Comparison of ENCODE assay signal across 9 cellular contexts in genomic region chr22:45503071-45503815, GRCh38. TPM values are rescaled to one million over a fixed set of nuclear protein-coding genes. Genes with fewer than 3 reads are reported as not detected.
DNase-seq lines count a peak whose midpoint lies in the region; ATAC-seq, FAIRE-seq and TF ChIP-seq lines count a peak whose summit lies in the region.
"Had no signal": no experiment of that assay in that cellular context is flagged by ENCODE, and none has a peak within 500 bp of the region (broad histone marks: within the 10 kb centered on the region; RNA-seq: fewer than 3 reads in every experiment).

No MANE protein-coding gene starts in this region.

- no peaks in the 10 kb centered on the region for H4K20me1 ChIP-seq in HepG2 (ENCODE audit: insufficient read depth, low read length)

- BruUV-seq in HepG2 (replicated peaks; lab: Mats Ljungman, UMichigan): TSS peak; percentile 57

- in situ Hi-C loops in brain microvascular endothelial cell (cut with HindIII; ENCODE audit: low pct_ligation_motif_present, low sequenced_read_pairs) (no loop called here), HepG2 (cut with HindIII; ENCODE audit: extremely low pct_ligation_motif_present, low pct_unique_long_range_greater_than_20kb) (no loop called here)

- peaks cover 48% of the 10 kb centered on the region for H3K79me2 ChIP-seq in HepG2 (ENCODE audit: insufficient read depth, low read length)

- H3K9me3 ChIP-seq in HepG2 (ENCODE audit: low read length) (no peaks in the 10 kb centered on the region), thoracic aorta (no peaks in the 10 kb centered on the region)

- peaks cover 65% of the 10 kb centered on the region for H3K4me1 ChIP-seq in HepG2 (ENCODE audit: insufficient read depth, low read length)
- H3K4me1 ChIP-seq in thoracic aorta (ENCODE audit: control insufficient read depth in 1 of 2, low read depth in 2 of 2): peaks cover 9 to 53% of the 10 kb centered on the region in 2 donors

- POLR2A ChIA-PET in HepG2 (lab: Yijun Ruan, JAX): interaction anchor here (0.8 to 2.6 kb wide), 9 partner anchors 9 to 232 kb away, joined by 3 to 12 read pairs (median 3); no protein-coding TSS in a partner anchor

- DNase-seq in HuH-7 (ENCODE audit: low spot score) (peak; percentile 52), brain microvascular endothelial cell (no peak), HepG2 (ENCODE audit: low spot score) (no peak), thoracic aorta (ENCODE audit: low spot score) (no peak), erythroblast (lab: John Stamatoyannopoulos, UW) (no peak)
- DNase-seq: NCI-H1048 had no signal

- no peaks in the 10 kb centered on the region for H3K36me3 ChIP-seq in brain microvascular endothelial cell (replicated peaks)
- peaks cover 0 to 4% of the 10 kb centered on the region in 2 experiments; a peak in 1 of 5 replicates for H3K36me3 ChIP-seq in HepG2 (replicated peaks in 1 of 2; ENCODE audit: control insufficient read depth in 1 of 2, insufficient read depth in 2 of 2, low read length in 2 of 2)
- no peaks in the 10 kb centered on the region for H3K36me3 ChIP-seq in thoracic aorta

- intact Hi-C loops in HepG2 (cut with micrococcal nuclease; ENCODE audit: unreplicated experiment): loop anchor here (1.0 to 10.0 kb wide), 2 partner anchors 52 to 61 kb away; no protein-coding TSS in a partner anchor

- no peak overlapping the region for H2AFZ ChIP-seq in HepG2 (ENCODE audit: low read length)

- ATAC-seq in HepG2 (peak; percentile 23), thoracic aorta (ENCODE audit: insufficient number of reproducible peaks, low FRiP score, low read depth) (no peak), GM21528 (IDR thresholded peaks at IDR 0.05; ENCODE audit: low FRiP score, unreplicated experiment) (no peak), HG02588 (IDR thresholded peaks at IDR 0.05; ENCODE audit: unreplicated experiment) (no peak)

- peak overlapping the region; percentile 95 for H3K4me2 ChIP-seq in HepG2 (ENCODE audit: low read depth, low read length)

- TF ChIP-seq POLR2A in HepG2 (IDR thresholded peaks at IDR 0.05; ENCODE audit: insufficient read depth in 1 of 2, low read depth in 2 of 2, low read length in 2 of 2) (no peak), erythroblast (IDR thresholded peaks at IDR 0.05; ENCODE audit: low read length) (no peak)

- no peak for TF ChIP-seq RAD21 in HepG2 (CRISPR knock-in tag; IDR thresholded peaks at IDR 0.05)

- H3K4me3 ChIP-seq in brain microvascular endothelial cell (ENCODE audit: low read depth, low read length): peak overlapping the region; percentile 58
- H3K4me3 ChIP-seq in HepG2 (replicated peaks in 1 of 3; ENCODE audit: insufficient read depth in 1 of 3, low read depth in 2 of 3, low read length in 3 of 3): peak overlapping the region; percentile 82 to 88 (median 82)
- H3K4me3 ChIP-seq in thoracic aorta: peak overlapping the region; percentile 71

- 2% methylated on average over 9 of the region's 51 CpGs for WGBS in HepG2 (ENCODE audit: low lambda C conversion rate)

- CTCF ChIA-PET in HepG2 (lab: Yijun Ruan, JAX; ENCODE audit: low intra/inter-chr PET ratio, low total read pairs): no interaction called here

- H3K27ac ChIP-seq in brain microvascular endothelial cell (peak overlapping the region; percentile 23), HepG2 (ENCODE audit: extremely low read length, insufficient read depth, low read length) (peak overlapping the region; percentile 73), thoracic aorta (peak overlapping the region; percentile 34 to 67)

- no peak for TF ChIP-seq EP300 in HepG2 (IDR thresholded peaks at IDR 0.05; ENCODE audit: low read depth in 2 of 2, low read length in 2 of 2)
- no peak for TF ChIP-seq EP300 in HepG2 (CRISPR knock-in tag; IDR thresholded peaks at IDR 0.05; ENCODE audit: borderline replicate concordance)

- FAIRE-seq in HepG2 (lab: Jason Lieb, UNC): no peak
- FAIRE-seq: GM19239 had no signal

- H3K27me3 ChIP-seq in brain microvascular endothelial cell (replicated peaks) (no peaks in the 10 kb centered on the region), HepG2 (ENCODE audit: control insufficient read depth in 1 of 2, insufficient read depth in 2 of 2, low read length in 2 of 2) (no peaks in the 10 kb centered on the region; a peak in 1 of 5 replicates), thoracic aorta (replicated peaks; ENCODE audit: insufficient read depth) (no peaks in the 10 kb centered on the region)

- TF ChIP-seq CTCF in brain microvascular endothelial cell (IDR thresholded peaks at IDR 0.05; ENCODE audit: low read depth, low read length, missing control alignments) (no peak), HepG2 (CRISPR knock-in tag; IDR thresholded peaks at IDR 0.05) (no peak), thoracic aorta (IDR thresholded peaks at IDR 0.05) (no peak)

- peak overlapping the region; percentile 78 for H3K9ac ChIP-seq in HepG2 (ENCODE audit: insufficient read depth, low read depth, low read length)

TF ChIP-seq in HepG2, 621 proteins besides CTCF, POLR2A, EP300 and RAD21 (continues in another document):
- TF ChIP-seq NONO (IDR thresholded peaks at IDR 0.05): no peak
- peak; percentile 62; the same call in 1 of the 2 replicates for TF ChIP-seq NONO (CRISPR knock-in tag; conservative IDR thresholded peaks at IDR 0.05)
- TF ChIP-seq ZC3H13 (CRISPR knock-in tag; IDR thresholded peaks at IDR 0.05): peak; percentile 80; the same call in 1 of the 2 replicates
- peak; percentile 5 for TF ChIP-seq HNRNPK (IDR thresholded peaks at IDR 0.05; ENCODE audit: low read depth, low read length, poor library complexity, severe bottlenecking)
- TF ChIP-seq GPBP1L1 (CRISPR knock-in tag; IDR thresholded peaks at IDR 0.05): no peak
- no peak for TF ChIP-seq ZBTB46 (CRISPR knock-in tag; IDR thresholded peaks at IDR 0.05; ENCODE audit: borderline replicate concordance)
- peak; percentile 46; the same call in 1 of the 2 replicates for TF ChIP-seq HDAC1 (CRISPR knock-in tag; IDR thresholded peaks at IDR 0.05)
- no peak for TF ChIP-seq ZFP1 (CRISPR knock-in tag; IDR thresholded peaks at IDR 0.05)
- no peak for TF ChIP-seq GABPA (IDR thresholded peaks at IDR 0.05; ENCODE audit: low read depth, low read length)
- no peak for TF ChIP-seq GABPA (CRISPR knock-in tag; IDR thresholded peaks at IDR 0.05; ENCODE audit: low read depth)
- no peak for TF ChIP-seq HNRNPUL1 (IDR thresholded peaks at IDR 0.05; ENCODE audit: low read depth, low read length)
- no peak; the same call in 1 of the 2 replicates for TF ChIP-seq ZNF891 (CRISPR knock-in tag; IDR thresholded peaks at IDR 0.05)
- no peak for TF ChIP-seq ZNF766 (CRISPR knock-in tag; IDR thresholded peaks at IDR 0.05; ENCODE audit: borderline replicate concordance)

RNA-seq across cellular contexts. Expression of gene FBLN1, which starts 0.6 kb away (rescaled TPM):
- 21.6 and 37.3 TPM in 2 replicates for total RNA-seq in HepG2 (2016; rRNA removed; fragmentation: Illumina TruSeq; extraction: Trizol)
- total RNA-seq in HepG2 (2016; cell fraction: cytosol; rRNA removed; fragmentation: Illumina TruSeq; extraction: Trizol; ENCODE audit: low read depth): 8.8 and 10.2 TPM in 2 replicates
- 17.3 and 38.6 TPM in 2 replicates for total RNA-seq in HepG2 (2016; cell fraction: insoluble cytoplasmic fraction; rRNA removed; fragmentation: Illumina TruSeq; extraction: Trizol)
- 18.8 and 20.1 TPM in 2 replicates for total RNA-seq in HepG2 (2016; cell fraction: membrane; rRNA removed; fragmentation: Illumina TruSeq; extraction: Trizol)
- 59.3 and 79.5 TPM in 2 replicates for total RNA-seq in HepG2 (2016; cell fraction: nucleus; rRNA removed; fragmentation: Illumina TruSeq; extraction: Trizol)
- polyA plus RNA-seq in HepG2 (2011; rRNA removed): 103 and 108 TPM in 2 replicates
- 113 and 152 TPM in 2 replicates for polyA plus RNA-seq in HepG2 (2011; cell fraction: cytosol; rRNA removed)
- 98.0 and 115 TPM in 2 replicates for polyA plus RNA-seq in HepG2 (2011; cell fraction: nucleus; rRNA removed)
- polyA plus RNA-seq in HepG2 (2012): 98.1 and 136 TPM in 2 replicates
- 21.8 and 25.0 TPM in 2 replicates for polyA plus RNA-seq in HepG2 (2016; cell fraction: cytosol; fragmentation: Illumina TruSeq; extraction: Trizol; ENCODE audit: low read depth)
- 38.9 and 51.0 TPM in 2 replicates for polyA plus RNA-seq in HepG2 (2016; cell fraction: insoluble cytoplasmic fraction; fragmentation: Illumina TruSeq; extraction: Trizol; ENCODE audit: low read depth)
- polyA plus RNA-seq in HepG2 (2016; cell fraction: membrane; fragmentation: Illumina TruSeq; extraction: Trizol; ENCODE audit: low read depth): 28.4 and 31.5 TPM in 2 replicates
- polyA plus RNA-seq in HepG2 (2016; cell fraction: nucleus; fragmentation: Illumina TruSeq; extraction: Trizol; ENCODE audit: insufficient read depth, low read depth): 173 and 175 TPM in 2 replicates
- polyA minus RNA-seq in HepG2 (2011; rRNA and poly(A)+ RNA removed; ENCODE audit: low replicate concordance): 21.3 and 128 TPM in 2 replicates
- polyA minus RNA-seq in HepG2 (2011; cell fraction: cytosol; rRNA and poly(A)+ RNA removed): 68.7 and 81.8 TPM in 2 replicates
- polyA minus RNA-seq in HepG2 (2011; cell fraction: nucleus; rRNA and poly(A)+ RNA removed): 30.7 and 34.8 TPM in 2 replicates
- 100 to 1,000 TPM; 587 to 972 TPM for total RNA-seq in thoracic aorta

Comparison
In these comparisons a context has a peak if more than half of its experiments do, and no peak if none do; other contexts are left out.
1. H3K27ac ChIP-seq: peak in every context shown above with its lines; median percentile 73 in HepG2; 50 in thoracic aorta; 23 in brain microvascular endothelial cell.
2. RNA of gene FBLN1, which starts 0.6 kb away (total RNA-seq): 587 to 972 TPM in thoracic aorta; 8.8 to 79.5 TPM in HepG2; every median in the first group is over 4 times any median in the second.
3. Peak in every context shown above with its lines, with median percentiles within 50 percentile points of each other: H3K4me3 ChIP-seq.